8 cellular contexts compared by ENCODE assay signal in the genomic region with DNA sequence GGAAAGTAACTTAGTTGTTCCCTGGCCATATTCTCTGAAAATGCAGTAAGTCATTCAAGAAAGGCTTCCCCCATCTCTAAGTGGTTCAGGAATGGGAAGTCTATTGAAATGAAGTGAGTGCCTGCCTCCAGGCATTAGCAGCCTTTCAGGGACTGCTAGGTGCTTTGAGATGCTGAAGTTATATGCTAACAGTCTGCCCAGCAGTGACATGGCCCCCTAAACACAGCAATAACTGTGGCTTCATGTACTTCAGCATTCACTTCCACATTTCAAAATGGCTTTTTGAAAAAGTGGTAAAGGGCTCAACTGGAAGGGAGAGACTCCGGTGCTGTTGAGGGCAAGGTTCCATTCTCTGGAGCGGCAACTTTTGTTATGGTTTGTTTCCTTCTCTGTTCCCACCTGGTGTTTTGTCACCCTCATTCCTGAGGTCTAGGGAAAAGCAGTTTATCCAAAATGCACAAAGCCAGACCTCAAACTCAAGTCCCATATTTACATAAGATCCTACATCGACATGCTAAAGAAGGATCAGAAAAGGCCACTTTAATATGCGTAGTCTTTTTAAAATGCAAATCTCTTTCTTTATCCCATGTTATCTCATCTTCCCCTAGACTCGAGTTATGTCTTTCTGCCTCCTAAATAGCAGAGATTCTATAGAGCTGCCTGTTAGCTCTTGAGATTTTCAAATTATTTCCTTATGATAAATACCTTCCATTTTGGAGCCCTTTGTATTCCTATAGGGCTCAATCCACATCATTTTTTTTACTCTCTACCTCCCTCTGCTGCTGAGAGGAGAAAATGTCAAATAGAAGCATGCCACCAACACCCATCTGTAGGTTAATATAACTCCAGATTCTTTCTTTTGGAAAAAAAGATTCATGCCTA. TPM values are rescaled to one million over a fixed set of nuclear protein-coding genes. Genes with fewer than 3 reads are reported as not detected.
DNase-seq lines count a peak whose midpoint lies in the region; ATAC-seq and TF ChIP-seq lines count a peak whose summit lies in the region.

No MANE protein-coding gene starts in this region.

- H3K4me1 ChIP-seq in iPS-18a (ENCODE audit: control insufficient read depth, low read depth, low read length) (peaks cover 31% of the 10 kb centered on the region), thoracic aorta (ENCODE audit: control insufficient read depth in 1 of 2, low read depth in 2 of 2) (no peaks in the 10 kb centered on the region)

- H3K36me3 ChIP-seq in iPS-18a (ENCODE audit: control insufficient read depth, low read depth, low read length) (no peaks in the 10 kb centered on the region), thoracic aorta (no peaks in the 10 kb centered on the region)

- peak overlapping the region; percentile 13 for H3K27ac ChIP-seq in angular gyrus (ENCODE audit: low read depth, low read length)
- peak overlapping the region; percentile 30 for H3K27ac ChIP-seq in iPS-18a (ENCODE audit: low read length)
- H3K27ac ChIP-seq in thoracic aorta: no peak overlapping the region

- H3K27me3 ChIP-seq in iPS-18a (ENCODE audit: control insufficient read depth, insufficient read depth, low read length): no peaks in the 10 kb centered on the region
- H3K27me3 ChIP-seq in thoracic aorta (replicated peaks; ENCODE audit: insufficient read depth): no peaks in the 10 kb centered on the region

- ATAC-seq in HG02610 (IDR thresholded peaks at IDR 0.05; ENCODE audit: unreplicated experiment) (peak; percentile 52), thoracic aorta (ENCODE audit: insufficient number of reproducible peaks, low FRiP score, low read depth) (no peak), HG03095 (IDR thresholded peaks at IDR 0.05; ENCODE audit: unreplicated experiment) (no peak), HG03457 (IDR thresholded peaks at IDR 0.05; ENCODE audit: unreplicated experiment) (no peak)

- H3K9me3 ChIP-seq in iPS-18a (ENCODE audit: control insufficient read depth, low read depth, low read length) (no peaks in the 10 kb centered on the region), thoracic aorta (no peaks in the 10 kb centered on the region)

- DNase-seq in DMS153 (lab: John Stamatoyannopoulos, UW) (peak; percentile 22), NCI-H446 (lab: John Stamatoyannopoulos, UW) (peak; percentile 52 to 65), thoracic aorta (ENCODE audit: low spot score) (no peak)

- H3K4me3 ChIP-seq in iPS-18a (ENCODE audit: low read length): peak overlapping the region; percentile 39
- no peak overlapping the region for H3K4me3 ChIP-seq in thoracic aorta

- H3K9ac ChIP-seq in iPS-18a (ENCODE audit: low read length): peak overlapping the region; percentile 8

- peak; percentile 64 for TF ChIP-seq CTCF in thoracic aorta (IDR thresholded peaks at IDR 0.05)

RNA-seq across cellular contexts. Expression of a gene that starts 34.2 kb away (rescaled TPM):
- total RNA-seq in thoracic aorta: 10 to 100 TPM; 11.6 to 15.2 TPM

Comparison
In these comparisons a context has a peak if more than half of its experiments do, and no peak if none do; other contexts are left out.
1. H3K27ac ChIP-seq: peak in angular gyrus (single experiment) and iPS-18a (single experiment); none in thoracic aorta (0 of 2).